ENCODE assay signal across 8 cellular contexts in genomic region chr6:15254074-15254975, GRCh38. TPM values are rescaled to one million over a fixed set of nuclear protein-coding genes. Genes with fewer than 3 reads are reported as not detected.
DNase-seq lines count a peak whose midpoint lies in the region; ATAC-seq, FAIRE-seq and TF ChIP-seq lines count a peak whose summit lies in the region.

No MANE protein-coding gene starts in this region.

- peak overlapping the region in 10 of 11 experiments; percentile 53 to 75 (median 71); a peak in 21 of 22 replicates for H3K27ac ChIP-seq in BLaER1 treated with 17β-estradiol and CSF1 and Interleukin-3, amounts not matched to agents 10 nM and 100 nM
- H3K27ac ChIP-seq in KMS-11 (peak overlapping the region; percentile 94; the same call in 1 of the 2 replicates), brain microvascular endothelial cell (no peak overlapping the region), psoas muscle (peak overlapping the region; percentile 98)

- DNase-seq in brain microvascular endothelial cell (peak; percentile 60), psoas muscle (no peak), H54 (ENCODE audit: insufficient read length, low spot score) (no peak), putamen (ENCODE audit: low spot score) (no peak)

- no peak overlapping the region for H2AFZ ChIP-seq in KMS-11 (ENCODE audit: low read depth)

- TF ChIP-seq CTCF in KMS-11 (conservative IDR thresholded peaks at IDR 0.05; ENCODE audit: low read depth, low read length) (no peak; the same call in 1 of the 2 replicates), brain microvascular endothelial cell (IDR thresholded peaks at IDR 0.05; ENCODE audit: low read depth, low read length, missing control alignments) (peak; percentile 39), psoas muscle (IDR thresholded peaks at IDR 0.05) (peak; percentile 24)

- no peak for TF ChIP-seq POLR2A in H54 (IDR thresholded peaks at IDR 0.05; ENCODE audit: low read depth, low read length)

- H3K79me2 ChIP-seq in KMS-11 (ENCODE audit: insufficient read depth, low read depth) = peaks cover 79% of the 10 kb centered on the region

- H3K9ac ChIP-seq in BLaER1 treated with 17β-estradiol and CSF1 and Interleukin-3, amounts not matched to agents 10 nM and 100 nM = peak overlapping the region in 9 of 11 experiments; percentile 14 to 68 (median 60); a peak in 17 of 22 replicates
- peak overlapping the region; percentile 65; the same call in 1 of the 2 replicates for H3K9ac ChIP-seq in KMS-11

- WGBS in psoas muscle, 3 donors = 79 to 92% (median 82%) methylated on average over 14 of the region's 14 CpGs

- H3K36me3 ChIP-seq in BLaER1 treated with 17β-estradiol and CSF1 and Interleukin-3, amounts not matched to agents 10 nM and 100 nM = peaks cover 0 to 31% (median 3%) of the 10 kb centered on the region in 11 experiments; a peak in 7 of 22 replicates
- no peaks in the 10 kb centered on the region for H3K36me3 ChIP-seq in KMS-11 (ENCODE audit: insufficient read depth)
- no peaks in the 10 kb centered on the region for H3K36me3 ChIP-seq in brain microvascular endothelial cell (replicated peaks)
- no peaks in the 10 kb centered on the region for H3K36me3 ChIP-seq in psoas muscle (ENCODE audit: insufficient read depth in 1 of 2, low read depth in 1 of 2)

- peaks cover 87 to 100% (median 100%) of the 10 kb centered on the region in 11 experiments for H4K20me1 ChIP-seq in BLaER1 treated with 17β-estradiol and CSF1 and Interleukin-3, amounts not matched to agents 10 nM and 100 nM
- no peaks in the 10 kb centered on the region for H4K20me1 ChIP-seq in KMS-11 (ENCODE audit: insufficient read depth)

- H3K4me2 ChIP-seq in BLaER1 treated with 17β-estradiol and CSF1 and Interleukin-3, amounts not matched to agents 10 nM and 100 nM = peak overlapping the region; percentile 75 to 93 (median 85)
- H3K4me2 ChIP-seq in KMS-11 = peak overlapping the region; percentile 83

- no peaks in the 10 kb centered on the region for H3K9me3 ChIP-seq in BLaER1 treated with 17β-estradiol and CSF1 and Interleukin-3, amounts not matched to agents 10 nM and 100 nM (replicated peaks in 1 of 11)
- H3K9me3 ChIP-seq in psoas muscle = no peaks in the 10 kb centered on the region

- no peaks in the 10 kb centered on the region for H3K27me3 ChIP-seq in BLaER1 treated with 17β-estradiol and CSF1 and Interleukin-3, amounts not matched to agents 10 nM and 100 nM
- H3K27me3 ChIP-seq in KMS-11 (ENCODE audit: insufficient read depth, low read depth) = no peaks in the 10 kb centered on the region
- H3K27me3 ChIP-seq in brain microvascular endothelial cell (replicated peaks) = no peaks in the 10 kb centered on the region
- no peaks in the 10 kb centered on the region for H3K27me3 ChIP-seq in psoas muscle (ENCODE audit: insufficient read depth in 3 of 3, low read length in 2 of 3)

- intact Hi-C loops in psoas muscle (cut with DNase I) = loop anchor here (5.0 to 10.0 kb wide), 4 partner anchors 120 to 238 kb away; no protein-coding TSS in a partner anchor

- H3K4me1 ChIP-seq in BLaER1 treated with 17β-estradiol and CSF1 and Interleukin-3, amounts not matched to agents 10 nM and 100 nM = peaks cover 97 to 100% (median 100%) of the 10 kb centered on the region in 10 experiments
- H3K4me1 ChIP-seq in KMS-11 (ENCODE audit: low read depth, poor library complexity, severe bottlenecking) (peaks cover 88% of the 10 kb centered on the region), psoas muscle (peaks cover 68% of the 10 kb centered on the region)

- in situ Hi-C loops in brain microvascular endothelial cell (cut with HindIII; ENCODE audit: low pct_ligation_motif_present, low sequenced_read_pairs) = no loop called here

- H3K4me3 ChIP-seq in BLaER1 treated with 17β-estradiol and CSF1 and Interleukin-3, amounts not matched to agents 10 nM and 100 nM = peak overlapping the region in 3 of 10 experiments; percentile 18 to 29 (median 28); a peak in 4 of 20 replicates
- H3K4me3 ChIP-seq in KMS-11 (IDR thresholded peaks at IDR 0.05; ENCODE audit: insufficient read depth, low read depth, low read length) (no peak overlapping the region), brain microvascular endothelial cell (ENCODE audit: low read depth, low read length) (no peak overlapping the region), psoas muscle (no peak overlapping the region)

- FAIRE-seq in H54 (lab: Jason Lieb, UNC) = no peak

- ATAC-seq in GM18870 (IDR thresholded peaks at IDR 0.05; ENCODE audit: unreplicated experiment) (peak; percentile 47), psoas muscle (peak; percentile 59 to 76 (median 68)), HG03354 (IDR thresholded peaks at IDR 0.05; ENCODE audit: poor library complexity, severe bottlenecking, unreplicated experiment) (no peak)

RNA-seq across cellular contexts. Expression of gene JARID2, which starts 8.5 kb away (rescaled TPM):
- total RNA-seq in psoas muscle = 10 to 100 TPM in 1 of 4 donors, 1 to 10 TPM in 3; 2.8 to 16.1 (median 7.2) TPM
- polyA plus RNA-seq in psoas muscle = 1 to 10 TPM; 1.1 to 4.9 (median 4.9) TPM
